Comparison of ENCODE assay signal across 23 cellular contexts in genomic region chr13:71704650-71705049, GRCh38.
DNase-seq lines count a peak whose midpoint lies in the region; FAIRE-seq and TF ChIP-seq lines count a peak whose summit lies in the region.
"Had no signal": no experiment of that assay in that cellular context is flagged by ENCODE, and none has a peak within 500 bp of the region (broad histone marks: within the 10 kb centered on the region; RNA-seq: fewer than 3 reads in every experiment).

No MANE protein-coding gene starts in this region.

- no peak for TF ChIP-seq POLR2A in NB4 (IDR thresholded peaks at IDR 0.05; ENCODE audit: extremely low read depth, insufficient read length)

- peak overlapping the region; percentile 13 for H3K27ac ChIP-seq in neutrophil
- H3K27ac ChIP-seq in SJCRH30: no peak overlapping the region
- H3K27ac ChIP-seq: C4-2B, SJSA1 had no signal

- no peak overlapping the region for H3K4me3 ChIP-seq in NB4 (ENCODE audit: low read depth, low read length)
- no peak overlapping the region for H3K4me3 ChIP-seq in neutrophil (ENCODE audit: low read depth in 1 of 2, low read length in 1 of 2)
- no peak overlapping the region for H3K4me3 ChIP-seq in SJCRH30
- H3K4me3 ChIP-seq: K562, MG63, SJSA1 had no signal

- H3K36me3 ChIP-seq in neutrophil (no peaks in the 10 kb centered on the region), SJCRH30 (no peaks in the 10 kb centered on the region)
- H3K36me3 ChIP-seq: MG63, SJSA1 had no signal

- peaks cover 7 to 13% of the 10 kb centered on the region in 2 experiments for H3K4me1 ChIP-seq in neutrophil (ENCODE audit: control insufficient read depth in 1 of 2, insufficient read depth in 1 of 2, low read depth in 1 of 2, low read length in 1 of 2)
- no peaks in the 10 kb centered on the region for H3K4me1 ChIP-seq in SJCRH30
- H3K4me1 ChIP-seq: SJSA1 had no signal

- FAIRE-seq in endometrium (lab: Jason Lieb, UNC): peak; percentile 37
- FAIRE-seq: H54, K562 had no signal

- H3K9me3 ChIP-seq in neutrophil: no peaks in the 10 kb centered on the region
- H3K9me3 ChIP-seq in SJCRH30 (replicated peaks): no peaks in the 10 kb centered on the region
- H3K9me3 ChIP-seq: MG63, SJSA1 had no signal

- H3K27me3 ChIP-seq in neutrophil (no peaks in the 10 kb centered on the region), SJCRH30 (no peaks in the 10 kb centered on the region)
- H3K27me3 ChIP-seq: MG63, SJSA1 had no signal

- TF ChIP-seq CTCF in NB4 (IDR thresholded peaks at IDR 0.05; ENCODE audit: low read depth, low read length) (no peak), neutrophil (IDR thresholded peaks at IDR 0.05) (no peak)

- peak; percentile 5 for DNase-seq in SIG-M5 treated with dmso at 0.1 percent for 504 hours (lab: John Stamatoyannopoulos, UW; ENCODE audit: unreplicated experiment)
- DNase-seq in SIG-M5 (lab: John Stamatoyannopoulos, UW): no peak
- peak; percentile 70 for DNase-seq in NB4 (ENCODE audit: low read depth)
- no peak for DNase-seq in NCI-H1436 (lab: John Stamatoyannopoulos, UW)
- no peak for DNase-seq in activated CD4-positive, alpha-beta T cell treated with anti-CD3 and anti-CD28 coated beads for 1 hour
- no peak for DNase-seq in SJCRH30
- DNase-seq: 8988T, EL, GF-D8, MG63, NCI-H1105 treated with DMSO at 0.1 percent for 48 hours, NCI-H1694 treated with DMSO at 0.1 percent for 48 hours, NCI-H2081 treated with DMSO at 0.1 percent for 48 hours, NCI-H2171 treated with DMSO at 0.1 percent for 48 hours, NCI-H524 treated with DMSO at 0.1 percent for 48 hours, NCI-H82, T-helper 1 cell had no signal

Comparison
In these comparisons a context has a peak if more than half of its experiments do, and no peak if none do; other contexts are left out.
1. DNase-seq: peak in SIG-M5 treated with dmso at 0.1 percent for 504 hours (single experiment) and NB4 (single experiment); none in SIG-M5 (single experiment), NCI-H1436 (single experiment), activated CD4-positive, alpha-beta T cell treated with anti-CD3 and anti-CD28 coated beads for 1 hour (single experiment) and SJCRH30 (0 of 2).